1 cellular context compared by ENCODE assay signal in the genomic region with DNA sequence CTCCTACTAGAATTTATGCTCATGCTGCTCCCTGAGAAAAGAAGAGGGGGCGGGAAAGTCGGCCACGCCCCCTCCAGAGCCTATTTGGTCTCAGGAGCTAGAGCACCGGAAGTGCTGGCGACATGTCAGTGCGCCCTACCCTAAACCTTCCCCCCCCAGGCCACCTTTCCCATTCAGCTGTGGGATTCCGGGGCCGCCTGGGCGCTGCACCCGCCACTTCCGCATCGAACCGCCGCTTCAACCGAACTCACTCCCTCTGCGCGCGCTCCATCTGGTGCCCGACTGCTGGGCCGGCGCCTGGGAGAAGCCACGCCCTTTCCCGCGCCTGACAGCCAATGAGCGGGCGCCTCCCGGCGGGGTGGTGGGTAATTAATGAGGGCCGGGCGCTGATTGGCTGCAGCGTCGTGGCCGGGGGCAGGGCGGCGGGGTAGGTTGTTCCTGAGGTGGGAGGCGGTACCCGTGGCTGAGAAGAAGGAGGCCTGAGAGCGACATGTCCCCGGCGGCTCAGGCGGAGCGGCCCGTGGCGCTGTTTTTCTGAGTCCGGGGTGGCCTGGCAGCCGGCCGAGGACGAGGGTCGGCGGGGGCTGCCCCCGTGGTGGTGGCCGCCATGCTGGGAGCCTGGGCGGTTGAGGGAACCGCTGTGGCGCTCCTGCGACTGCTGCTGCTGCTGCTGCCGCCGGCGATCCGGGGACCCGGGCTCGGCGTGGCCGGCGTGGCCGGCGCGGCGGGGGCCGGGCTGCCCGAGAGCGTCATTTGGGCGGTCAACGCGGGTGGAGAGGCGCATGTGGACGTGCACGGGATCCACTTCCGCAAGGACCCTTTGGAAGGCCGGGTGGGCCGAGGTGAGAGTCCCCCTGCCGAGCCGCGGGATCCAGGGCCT.
TF ChIP-seq lines count a peak whose summit lies in the region.

A gene with protein sequence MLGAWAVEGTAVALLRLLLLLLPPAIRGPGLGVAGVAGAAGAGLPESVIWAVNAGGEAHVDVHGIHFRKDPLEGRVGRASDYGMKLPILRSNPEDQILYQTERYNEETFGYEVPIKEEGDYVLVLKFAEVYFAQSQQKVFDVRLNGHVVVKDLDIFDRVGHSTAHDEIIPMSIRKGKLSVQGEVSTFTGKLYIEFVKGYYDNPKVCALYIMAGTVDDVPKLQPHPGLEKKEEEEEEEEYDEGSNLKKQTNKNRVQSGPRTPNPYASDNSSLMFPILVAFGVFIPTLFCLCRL (plus strand): TSS at position 460 of the 880 bp plus-strand sequence. CDS start 148 bp downstream, at position 608.

TF ChIP-seq in K562, 482 proteins besides CTCF, POLR2A, EP300 and RAD21 (continued from another document and continues in another):
- TF ChIP-seq, protein P1, sequence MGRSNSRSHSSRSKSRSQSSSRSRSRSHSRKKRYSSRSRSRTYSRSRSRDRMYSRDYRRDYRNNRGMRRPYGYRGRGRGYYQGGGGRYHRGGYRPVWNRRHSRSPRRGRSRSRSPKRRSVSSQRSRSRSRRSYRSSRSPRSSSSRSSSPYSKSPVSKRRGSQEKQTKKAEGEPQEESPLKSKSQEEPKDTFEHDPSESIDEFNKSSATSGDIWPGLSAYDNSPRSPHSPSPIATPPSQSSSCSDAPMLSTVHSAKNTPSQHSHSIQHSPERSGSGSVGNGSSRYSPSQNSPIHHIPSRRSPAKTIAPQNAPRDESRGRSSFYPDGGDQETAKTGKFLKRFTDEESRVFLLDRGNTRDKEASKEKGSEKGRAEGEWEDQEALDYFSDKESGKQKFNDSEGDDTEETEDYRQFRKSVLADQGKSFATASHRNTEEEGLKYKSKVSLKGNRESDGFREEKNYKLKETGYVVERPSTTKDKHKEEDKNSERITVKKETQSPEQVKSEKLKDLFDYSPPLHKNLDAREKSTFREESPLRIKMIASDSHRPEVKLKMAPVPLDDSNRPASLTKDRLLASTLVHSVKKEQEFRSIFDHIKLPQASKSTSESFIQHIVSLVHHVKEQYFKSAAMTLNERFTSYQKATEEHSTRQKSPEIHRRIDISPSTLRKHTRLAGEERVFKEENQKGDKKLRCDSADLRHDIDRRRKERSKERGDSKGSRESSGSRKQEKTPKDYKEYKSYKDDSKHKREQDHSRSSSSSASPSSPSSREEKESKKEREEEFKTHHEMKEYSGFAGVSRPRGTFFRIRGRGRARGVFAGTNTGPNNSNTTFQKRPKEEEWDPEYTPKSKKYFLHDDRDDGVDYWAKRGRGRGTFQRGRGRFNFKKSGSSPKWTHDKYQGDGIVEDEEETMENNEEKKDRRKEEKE (IDR thresholded peaks at IDR 0.05; ENCODE audit: borderline replicate concordance in 1 of 2, control insufficient read depth in 1 of 2, low read depth in 2 of 2, low read length in 1 of 2) = peak in 1 of 2 experiments; percentile 97; a peak in 2 of 4 replicates
- no peak for TF ChIP-seq ZNF561 (CRISPR knock-in tag; conservative IDR thresholded peaks at IDR 0.05)
- TF ChIP-seq, protein P2, sequence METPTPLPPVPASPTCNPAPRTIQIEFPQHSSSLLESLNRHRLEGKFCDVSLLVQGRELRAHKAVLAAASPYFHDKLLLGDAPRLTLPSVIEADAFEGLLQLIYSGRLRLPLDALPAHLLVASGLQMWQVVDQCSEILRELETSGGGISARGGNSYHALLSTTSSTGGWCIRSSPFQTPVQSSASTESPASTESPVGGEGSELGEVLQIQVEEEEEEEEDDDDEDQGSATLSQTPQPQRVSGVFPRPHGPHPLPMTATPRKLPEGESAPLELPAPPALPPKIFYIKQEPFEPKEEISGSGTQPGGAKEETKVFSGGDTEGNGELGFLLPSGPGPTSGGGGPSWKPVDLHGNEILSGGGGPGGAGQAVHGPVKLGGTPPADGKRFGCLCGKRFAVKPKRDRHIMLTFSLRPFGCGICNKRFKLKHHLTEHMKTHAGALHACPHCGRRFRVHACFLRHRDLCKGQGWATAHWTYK (CRISPR knock-in tag; IDR thresholded peaks at IDR 0.05) = peak; percentile 95
- no peak for TF ChIP-seq CHD4 (IDR thresholded peaks at IDR 0.05; ENCODE audit: insufficient read depth, insufficient replicate concordance, low read depth, low read length, poor library complexity, severe bottlenecking)
- TF ChIP-seq ZC3H11A (IDR thresholded peaks at IDR 0.05; ENCODE audit: low read depth, low read length) = 0 out of 2 replicates have a peak, but pooled peaks have one; percentile 30
- peak; percentile 82 for TF ChIP-seq KLF1 (tag; IDR thresholded peaks at IDR 0.05)
- TF ChIP-seq SP2 (IDR thresholded peaks at IDR 0.05; ENCODE audit: extremely low read depth, low read depth, low read length, poor library complexity, severe bottlenecking) = peak; percentile 37
- peak; percentile 95 for TF ChIP-seq KLF13 (tag; IDR thresholded peaks at IDR 0.05; ENCODE audit: borderline replicate concordance, low read depth)
- no peak; the same call in 1 of the 2 replicates for TF ChIP-seq ETS1 (conservative IDR thresholded peaks at IDR 0.05; ENCODE audit: control insufficient read depth, low read depth, low read length)
- TF ChIP-seq HMG20B (CRISPR knock-in tag; IDR thresholded peaks at IDR 0.05) = no peak
- peak; percentile 96 to 100 (median 98) for TF ChIP-seq ZBTB11 (CRISPR knock-in tag; IDR thresholded peaks at IDR 0.05)
- no peak for TF ChIP-seq FOXJ3 (CRISPR knock-in tag; IDR thresholded peaks at IDR 0.05)
- peak; percentile 46 to 83; a peak in 2 of 4 replicates for TF ChIP-seq SIN3A (IDR thresholded peaks at IDR 0.05; ENCODE audit: borderline replicate concordance in 2 of 2, control insufficient read depth in 1 of 2, low read depth in 2 of 2, low read length in 2 of 2)
- peak; percentile 92 for TF ChIP-seq RBFOX2 (IDR thresholded peaks at IDR 0.05; ENCODE audit: low read depth, low read length)
- no peak for TF ChIP-seq ZNF165 (CRISPR knock-in tag; IDR thresholded peaks at IDR 0.05; ENCODE audit: borderline replicate concordance)
- TF ChIP-seq, protein P3, sequence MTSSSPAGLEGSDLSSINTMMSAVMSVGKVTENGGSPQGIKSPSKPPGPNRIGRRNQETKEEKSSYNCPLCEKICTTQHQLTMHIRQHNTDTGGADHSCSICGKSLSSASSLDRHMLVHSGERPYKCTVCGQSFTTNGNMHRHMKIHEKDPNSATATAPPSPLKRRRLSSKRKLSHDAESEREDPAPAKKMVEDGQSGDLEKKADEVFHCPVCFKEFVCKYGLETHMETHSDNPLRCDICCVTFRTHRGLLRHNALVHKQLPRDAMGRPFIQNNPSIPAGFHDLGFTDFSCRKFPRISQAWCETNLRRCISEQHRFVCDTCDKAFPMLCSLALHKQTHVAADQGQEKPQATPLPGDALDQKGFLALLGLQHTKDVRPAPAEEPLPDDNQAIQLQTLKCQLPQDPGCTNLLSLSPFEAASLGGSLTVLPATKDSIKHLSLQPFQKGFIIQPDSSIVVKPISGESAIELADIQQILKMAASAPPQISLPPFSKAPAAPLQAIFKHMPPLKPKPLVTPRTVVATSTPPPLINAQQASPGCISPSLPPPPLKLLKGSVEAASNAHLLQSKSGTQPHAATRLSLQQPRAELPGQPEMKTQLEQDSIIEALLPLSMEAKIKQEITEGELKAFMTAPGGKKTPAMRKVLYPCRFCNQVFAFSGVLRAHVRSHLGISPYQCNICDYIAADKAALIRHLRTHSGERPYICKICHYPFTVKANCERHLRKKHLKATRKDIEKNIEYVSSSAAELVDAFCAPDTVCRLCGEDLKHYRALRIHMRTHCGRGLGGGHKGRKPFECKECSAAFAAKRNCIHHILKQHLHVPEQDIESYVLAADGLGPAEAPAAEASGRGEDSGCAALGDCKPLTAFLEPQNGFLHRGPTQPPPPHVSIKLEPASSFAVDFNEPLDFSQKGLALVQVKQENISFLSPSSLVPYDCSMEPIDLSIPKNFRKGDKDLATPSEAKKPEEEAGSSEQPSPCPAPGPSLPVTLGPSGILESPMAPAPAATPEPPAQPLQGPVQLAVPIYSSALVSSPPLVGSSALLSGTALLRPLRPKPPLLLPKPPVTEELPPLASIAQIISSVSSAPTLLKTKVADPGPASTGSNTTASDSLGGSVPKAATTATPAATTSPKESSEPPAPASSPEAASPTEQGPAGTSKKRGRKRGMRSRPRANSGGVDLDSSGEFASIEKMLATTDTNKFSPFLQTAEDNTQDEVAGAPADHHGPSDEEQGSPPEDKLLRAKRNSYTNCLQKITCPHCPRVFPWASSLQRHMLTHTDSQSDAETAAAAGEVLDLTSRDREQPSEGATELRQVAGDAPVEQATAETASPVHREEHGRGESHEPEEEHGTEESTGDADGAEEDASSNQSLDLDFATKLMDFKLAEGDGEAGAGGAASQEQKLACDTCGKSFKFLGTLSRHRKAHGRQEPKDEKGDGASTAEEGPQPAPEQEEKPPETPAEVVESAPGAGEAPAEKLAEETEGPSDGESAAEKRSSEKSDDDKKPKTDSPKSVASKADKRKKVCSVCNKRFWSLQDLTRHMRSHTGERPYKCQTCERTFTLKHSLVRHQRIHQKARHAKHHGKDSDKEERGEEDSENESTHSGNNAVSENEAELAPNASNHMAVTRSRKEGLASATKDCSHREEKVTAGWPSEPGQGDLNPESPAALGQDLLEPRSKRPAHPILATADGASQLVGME (CRISPR knock-in tag; IDR thresholded peaks at IDR 0.05) = peak; percentile 29; the same call in 1 of the 2 replicates
- TF ChIP-seq, protein P4, sequence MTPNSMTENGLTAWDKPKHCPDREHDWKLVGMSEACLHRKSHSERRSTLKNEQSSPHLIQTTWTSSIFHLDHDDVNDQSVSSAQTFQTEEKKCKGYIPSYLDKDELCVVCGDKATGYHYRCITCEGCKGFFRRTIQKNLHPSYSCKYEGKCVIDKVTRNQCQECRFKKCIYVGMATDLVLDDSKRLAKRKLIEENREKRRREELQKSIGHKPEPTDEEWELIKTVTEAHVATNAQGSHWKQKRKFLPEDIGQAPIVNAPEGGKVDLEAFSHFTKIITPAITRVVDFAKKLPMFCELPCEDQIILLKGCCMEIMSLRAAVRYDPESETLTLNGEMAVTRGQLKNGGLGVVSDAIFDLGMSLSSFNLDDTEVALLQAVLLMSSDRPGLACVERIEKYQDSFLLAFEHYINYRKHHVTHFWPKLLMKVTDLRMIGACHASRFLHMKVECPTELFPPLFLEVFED (CRISPR knock-in tag; conservative IDR thresholded peaks at IDR 0.05) = no peak
- peak; percentile 82 for TF ChIP-seq ASH1L (IDR thresholded peaks at IDR 0.05; ENCODE audit: borderline replicate concordance, low read depth, partially characterized antibody)
- no peak for TF ChIP-seq ZNF347 (CRISPR knock-in tag; IDR thresholded peaks at IDR 0.05; ENCODE audit: low read depth)
- peak; percentile 10 for TF ChIP-seq POU5F1 (IDR thresholded peaks at IDR 0.05; ENCODE audit: borderline replicate concordance, low read depth, low read length, partially characterized antibody)
- TF ChIP-seq ZNF12 (CRISPR knock-in tag; IDR thresholded peaks at IDR 0.05) = 0 out of 2 replicates have a peak, but pooled peaks have one; percentile 60
- TF ChIP-seq ZNF316 (IDR thresholded peaks at IDR 0.05) = peak; percentile 27; the same call in 1 of the 2 replicates
- TF ChIP-seq RUNX1 (IDR thresholded peaks at IDR 0.05; ENCODE audit: low read depth) = no peak
- TF ChIP-seq SIN3B (IDR thresholded peaks at IDR 0.05; ENCODE audit: low read depth) = peak; percentile 76
- no peak for TF ChIP-seq ZKSCAN3 (CRISPR knock-in tag; IDR thresholded peaks at IDR 0.05)
- no peak for TF ChIP-seq NR3C1 (CRISPR knock-in tag; IDR thresholded peaks at IDR 0.05)
- TF ChIP-seq XRCC5 (IDR thresholded peaks at IDR 0.05; ENCODE audit: low read depth, low read length) = peak; percentile 72; the same call in 1 of the 2 replicates
- no peak for TF ChIP-seq MYNN (IDR thresholded peaks at IDR 0.05)
- no peak for TF ChIP-seq MYNN (CRISPR knock-in tag; IDR thresholded peaks at IDR 0.05)
- peak; percentile 53; the same call in 1 of the 2 replicates for TF ChIP-seq ZBTB2 (IDR thresholded peaks at IDR 0.05)
- peak; percentile 15; the same call in 1 of the 2 replicates for TF ChIP-seq TEAD4 (IDR thresholded peaks at IDR 0.05; ENCODE audit: low read length)
- TF ChIP-seq TEAD4 (CRISPR knock-in tag; IDR thresholded peaks at IDR 0.05; ENCODE audit: borderline replicate concordance) = 0 out of 2 replicates have a peak, but pooled peaks have one; percentile 31
- peak; percentile 82 for TF ChIP-seq ZBTB1 (CRISPR knock-in tag; IDR thresholded peaks at IDR 0.05; ENCODE audit: borderline replicate concordance, low read depth)
